11 cellular contexts compared by ENCODE assay signal in the genomic region with DNA sequence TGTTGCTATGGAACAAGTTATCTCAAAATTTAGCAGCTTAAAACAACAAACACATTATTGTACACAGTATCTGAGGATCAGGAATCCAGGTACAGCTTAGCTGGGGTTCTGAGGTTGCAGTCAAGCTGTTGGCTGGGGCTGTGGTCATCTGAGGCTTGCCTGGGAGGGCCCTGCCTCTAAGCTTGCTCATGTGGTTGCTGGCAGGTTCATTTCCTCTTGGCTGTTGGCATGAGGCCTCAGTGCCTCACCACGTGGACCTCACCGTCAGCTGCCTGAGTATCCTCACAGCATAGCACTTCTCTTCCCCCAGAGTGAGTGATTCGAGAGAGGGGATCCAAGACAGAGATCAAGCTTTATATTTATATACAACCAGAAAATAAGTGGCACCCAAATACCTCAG. TPM values are rescaled to one million over a fixed set of nuclear protein-coding genes. Genes with fewer than 3 reads are reported as not detected.
DNase-seq lines count a peak whose midpoint lies in the region; ATAC-seq and TF ChIP-seq lines count a peak whose summit lies in the region.
"Had no signal": no experiment of that assay in that cellular context is flagged by ENCODE, and none has a peak within 500 bp of the region (broad histone marks: within the 10 kb centered on the region; RNA-seq: fewer than 3 reads in every experiment).

No MANE protein-coding gene starts in this region.

- no peaks in the 10 kb centered on the region for H3K27me3 Mint-ChIP-seq in endodermal cell (ENCODE audit: insufficient read depth)

- H3K9me3 Mint-ChIP-seq in endodermal cell: peaks cover 10% of the 10 kb centered on the region

- H3K27ac ChIP-seq in HL-60 (replicated peaks) (peak overlapping the region; percentile 25), endodermal cell (ENCODE audit: low read depth, low read length) (no peak overlapping the region)
- H3K27ac ChIP-seq: thoracic aorta had no signal

- WGBS in endodermal cell (ENCODE audit: insufficient coverage in 1 of 2, insufficient read length in 1 of 2), 2 experiments: 94 to 100% methylated on average over 1 to 3 of the region's 3 CpGs

- H3K36me3 Mint-ChIP-seq in endodermal cell (ENCODE audit: low read depth): peaks cover 47% of the 10 kb centered on the region

- H3K4me1 ChIP-seq in endodermal cell (ENCODE audit: control insufficient read depth, insufficient read depth, low read length): no peaks in the 10 kb centered on the region

- H3K36me3 ChIP-seq in endodermal cell (ENCODE audit: control insufficient read depth, insufficient read depth, low read length): peaks cover 21% of the 10 kb centered on the region

- H3K27ac Mint-ChIP-seq in endodermal cell: no peak overlapping the region

- in situ Hi-C loops in astrocyte of the cerebellum (cut with HindIII; ENCODE audit: low sequenced_read_pairs) (no loop called here), GM13976 (cut with MboI; ENCODE audit: low sequenced_read_pairs, unreplicated experiment) (no loop called here)

- no peak overlapping the region for H3K4me3 ChIP-seq in HL-60 (replicated peaks; ENCODE audit: insufficient read depth, low read length)
- H3K4me3 ChIP-seq in astrocyte of the cerebellum (ENCODE audit: low read depth, low read length): no peak overlapping the region
- no peak overlapping the region for H3K4me3 ChIP-seq in endodermal cell (ENCODE audit: low read length)
- H3K4me3 ChIP-seq: thoracic aorta had no signal

- DNase-seq in Daoy (ENCODE audit: low read depth) (peak; percentile 80), HL-60 (ENCODE audit: low read depth in 1 of 2, low spot score in 1 of 2) (peak in 1 of 2 experiments; percentile 73), astrocyte of the cerebellum (ENCODE audit: low read depth) (peak; percentile 76), kidney tubule cell (ENCODE audit: low spot score) (peak; percentile 73), GM13976 (ENCODE audit: low spot score) (no peak), endodermal cell (no peak)
- DNase-seq: left colon; stimulated activated CD4-positive, alpha-beta T cell treated with anti-CD3 and anti-CD28 coated beads, Interleukin-12 subunit alpha, Interleukin-12 subunit beta, amount 100 ng/mL, for 4 hours had no signal

- TF ChIP-seq CTCF in HL-60 (IDR thresholded peaks at IDR 0.05; ENCODE audit: insufficient read depth, low read length) (no peak), astrocyte of the cerebellum (IDR thresholded peaks at IDR 0.05; ENCODE audit: low read depth, low read length, missing control alignments) (no peak), GM13976 (IDR thresholded peaks at IDR 0.05; ENCODE audit: borderline replicate concordance, control extremely low read depth, extremely low read depth, insufficient read depth, missing control alignments) (no peak), endodermal cell (conservative IDR thresholded peaks at IDR 0.05) (no peak)

- peaks cover 4% of the 10 kb centered on the region for H3K4me1 Mint-ChIP-seq in endodermal cell

- peaks cover 17% of the 10 kb centered on the region for H3K9me3 ChIP-seq in endodermal cell (ENCODE audit: control insufficient read depth, low read length)
- H3K9me3 ChIP-seq: thoracic aorta had no signal

- no peak for ATAC-seq in GM21381 (IDR thresholded peaks at IDR 0.05; ENCODE audit: unreplicated experiment)
- ATAC-seq in GM18519 (IDR thresholded peaks at IDR 0.05; ENCODE audit: low FRiP score, unreplicated experiment): no peak
- ATAC-seq: left colon had no signal

- H3K27me3 ChIP-seq in HL-60 (ENCODE audit: insufficient read depth, poor library complexity, severe bottlenecking): no peaks in the 10 kb centered on the region
- H3K27me3 ChIP-seq in endodermal cell (ENCODE audit: control insufficient read depth, insufficient read depth, low read length, poor library complexity, severe bottlenecking): no peaks in the 10 kb centered on the region

- H3K9ac ChIP-seq in endodermal cell (ENCODE audit: extremely low read depth, low read length, poor library complexity, severe bottlenecking): no peak overlapping the region

- no peak overlapping the region for H3K4me3 Mint-ChIP-seq in endodermal cell

RNA-seq across cellular contexts. Expression of a gene that starts 18.6 kb away (rescaled TPM):
- total RNA-seq in Daoy (2014; rRNA removed; shearing (Covaris generic)): 31.0 and 60.5 TPM in 2 replicates
- 10 to 100 TPM; 30.9 to 43.3 TPM for total RNA-seq in endodermal cell
- 95.2 TPM for polyA plus RNA-seq in endodermal cell (2013, experiment 1 of 2)
- 86.8 TPM for polyA plus RNA-seq in endodermal cell (2013, experiment 2 of 2)

Comparison
In these comparisons a context has a peak if more than half of its experiments do, and no peak if none do; other contexts are left out.
1. DNase-seq: peak in Daoy (single experiment), astrocyte of the cerebellum (single experiment) and kidney tubule cell (single experiment); none in GM13976 (single experiment) and endodermal cell (single experiment).